ENCODE assay signal across 24 cellular contexts in the genomic region with DNA sequence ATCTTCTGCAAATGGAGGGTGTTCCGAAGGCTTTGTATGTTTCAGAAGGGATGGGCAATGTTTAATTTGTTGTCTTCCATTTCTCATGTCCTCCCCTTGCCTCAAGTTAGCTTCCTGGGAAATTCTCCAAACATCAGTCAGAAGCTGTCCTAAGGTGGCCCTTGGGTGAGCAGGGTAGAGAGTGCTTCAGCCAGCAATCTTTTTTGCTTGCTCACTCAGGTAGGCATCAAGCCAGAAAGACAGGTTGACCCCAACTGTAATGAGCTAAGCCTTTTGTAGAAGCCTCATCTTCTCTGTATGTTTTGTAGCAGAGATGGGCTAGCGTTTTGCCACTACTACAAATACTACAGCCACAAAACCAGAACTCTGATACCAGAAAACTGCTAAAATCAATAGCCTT.
"Had no signal": no experiment of that assay in that cellular context is flagged by ENCODE, and none has a peak within 500 bp of the region (broad histone marks: within the 10 kb centered on the region; RNA-seq: fewer than 3 reads in every experiment).

No MANE protein-coding gene starts in this region.

- H3K27ac Mint-ChIP-seq: dendritic cell treated with granulocyte-macrophage colony-stimulating factor and Interleukin-4, amounts not matched to agents 40 ng/mL and 50 ng/mL, for 4 days; effector memory CD8-positive, alpha-beta T cell; memory B cell; mesothelial cell of epicardium; nephron; progenitor cell of endocrine pancreas; stimulated activated effector memory CD8-positive, alpha-beta T cell treated with anti-CD3 and anti-CD28 coated beads, Interleukin-12 subunit alpha, Interleukin-12 subunit beta, amount 100 ng/mL, for 72 hours had no signal

- H3K36me3 ChIP-seq: esophagus squamous epithelium, gastroesophageal sphincter, left ventricle myocardium inferior, lower lobe of right lung, pancreas, tibial nerve had no signal

- DNase-seq: effector memory CD8-positive, alpha-beta T cell; esophagus squamous epithelium; foreskin fibroblast; glutamatergic neuron; left cardiac atrium; left ventricle myocardium inferior; lower lobe of right lung; occipital lobe; pancreas; right cardiac atrium; stimulated activated CD4-positive, alpha-beta T cell treated with anti-CD3 and anti-CD28 coated beads, Interleukin-2, amount 100 ng/mL, for 48 hours; stimulated activated CD8-positive, alpha-beta memory T cell treated with anti-CD3 and anti-CD28 coated beads, Interleukin-4, amount 100 ng/mL, for 48 hours; stimulated activated naive CD8-positive, alpha-beta T cell treated with anti-CD3 and anti-CD28 coated beads, Interleukin-15, Interleukin-2, amounts not matched to agents 100 U/mL and 50 U/mL, for 24 hours had no signal

- H3K9me3 ChIP-seq: esophagus squamous epithelium, gastroesophageal sphincter, lower lobe of right lung, pancreas, tibial nerve had no signal

- H3K9me3 Mint-ChIP-seq: dendritic cell treated with granulocyte-macrophage colony-stimulating factor and Interleukin-4, amounts not matched to agents 40 ng/mL and 50 ng/mL, for 4 days; effector memory CD8-positive, alpha-beta T cell; nephron; stimulated activated effector memory CD8-positive, alpha-beta T cell treated with anti-CD3 and anti-CD28 coated beads, Interleukin-12 subunit alpha, Interleukin-12 subunit beta, amount 100 ng/mL, for 72 hours had no signal

- H3K27ac ChIP-seq: epithelial cell of prostate, gastroesophageal sphincter, left ventricle myocardium inferior, lower lobe of right lung, pancreas, tibial nerve had no signal

- H3K4me1 ChIP-seq: gastroesophageal sphincter, left ventricle myocardium inferior, lower lobe of right lung, pancreas, tibial nerve had no signal

- H3K27me3 ChIP-seq: esophagus squamous epithelium, gastroesophageal sphincter, pancreas, tibial nerve had no signal

- H3K4me1 Mint-ChIP-seq: mesothelial cell of epicardium, nephron had no signal

- H3K4me3 ChIP-seq: esophagus squamous epithelium, gastroesophageal sphincter, left ventricle myocardium inferior, lower lobe of right lung, pancreas, smooth muscle cell, tibial nerve had no signal

- H3K36me3 Mint-ChIP-seq: memory B cell; mesothelial cell of epicardium; stimulated activated effector memory CD8-positive, alpha-beta T cell treated with anti-CD3 and anti-CD28 coated beads, Interleukin-12 subunit alpha, Interleukin-12 subunit beta, amount 100 ng/mL, for 72 hours had no signal

- FAIRE-seq: keratinocyte, pancreas had no signal

- H3K4me3 Mint-ChIP-seq: dendritic cell treated with granulocyte-macrophage colony-stimulating factor and Interleukin-4, amounts not matched to agents 40 ng/mL and 50 ng/mL, for 4 days; mesothelial cell of epicardium; nephron; stimulated activated effector memory CD8-positive, alpha-beta T cell treated with anti-CD3 and anti-CD28 coated beads, Interleukin-12 subunit alpha, Interleukin-12 subunit beta, amount 100 ng/mL, for 72 hours had no signal

- H3K27me3 Mint-ChIP-seq: dendritic cell treated with granulocyte-macrophage colony-stimulating factor and Interleukin-4, amounts not matched to agents 40 ng/mL and 50 ng/mL, for 4 days; effector memory CD8-positive, alpha-beta T cell; progenitor cell of endocrine pancreas had no signal

- H3K4me2 ChIP-seq: smooth muscle cell had no signal
